In the genomic region with DNA sequence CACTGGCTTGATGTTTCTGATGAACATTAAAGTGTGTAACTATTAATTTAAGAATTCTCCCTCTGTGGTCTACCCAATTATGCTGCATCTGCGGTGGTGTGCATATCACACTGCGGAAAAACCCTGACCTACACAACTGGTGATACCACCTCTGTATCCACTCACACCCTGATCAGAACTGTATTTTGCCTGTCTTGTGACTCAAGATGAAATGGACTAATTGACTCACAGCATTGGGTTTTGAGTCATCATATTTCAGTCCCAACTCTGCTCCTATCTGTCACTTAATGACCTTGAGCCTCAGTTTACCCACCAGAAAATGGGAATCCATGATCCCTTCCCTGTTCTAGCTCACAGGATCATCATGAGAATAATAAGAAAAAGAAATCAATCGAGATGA, we compare ENCODE assay signal across 30 cellular contexts.
DNase-seq lines count a peak whose midpoint lies in the region; ATAC-seq, FAIRE-seq and TF ChIP-seq lines count a peak whose summit lies in the region.
"Had no signal": no experiment of that assay in that cellular context is flagged by ENCODE, and none has a peak within 500 bp of the region (broad histone marks: within the 10 kb centered on the region; RNA-seq: fewer than 3 reads in every experiment).

No MANE protein-coding gene starts in this region.

- no peak overlapping the region for H3K27ac ChIP-seq in astrocyte (ENCODE audit: low read depth, low read length)
- H3K27ac ChIP-seq: Peyer's patch, skin epidermis, upper lobe of right lung had no signal

- H3K9me3 Mint-ChIP-seq in astrocyte (ENCODE audit: unreplicated experiment), result no peaks in the 10 kb centered on the region
- no peaks in the 10 kb centered on the region for H3K9me3 Mint-ChIP-seq in osteocyte (ENCODE audit: unreplicated experiment)
- H3K9me3 Mint-ChIP-seq: activated naive CD4-positive, alpha-beta T cell treated with anti-CD3 and anti-CD28 coated beads, Interleukin-2, amount 50 U/mL, for 24 hours; dendritic cell treated with granulocyte-macrophage colony-stimulating factor and Interleukin-4, amounts not matched to agents 40 ng/mL and 50 ng/mL, for 4 days; naive B cell had no signal

- H3K27ac Mint-ChIP-seq in astrocyte (ENCODE audit: unreplicated experiment) (peak overlapping the region; percentile 58), osteocyte (ENCODE audit: unreplicated experiment) (peak overlapping the region; percentile 2)
- H3K27ac Mint-ChIP-seq: activated naive CD4-positive, alpha-beta T cell treated with anti-CD3 and anti-CD28 coated beads, Interleukin-2, amount 50 U/mL, for 24 hours; dendritic cell treated with granulocyte-macrophage colony-stimulating factor and Interleukin-4, amounts not matched to agents 40 ng/mL and 50 ng/mL, for 4 days; naive B cell had no signal

- H3K36me3 ChIP-seq in astrocyte (ENCODE audit: insufficient read depth, low read length), result peaks cover 34% of the 10 kb centered on the region
- H3K36me3 ChIP-seq: Peyer's patch had no signal

- no peak for TF ChIP-seq CTCF in GM12865 (IDR thresholded peaks at IDR 0.05; ENCODE audit: insufficient read depth, low read depth, low read length, missing control alignments)
- TF ChIP-seq CTCF in astrocyte (IDR thresholded peaks at IDR 0.05; ENCODE audit: insufficient read depth, low read depth, low read length), result no peak
- TF ChIP-seq CTCF in osteocyte (IDR thresholded peaks at IDR 0.05), result no peak

- H3K4me1 ChIP-seq in astrocyte (ENCODE audit: insufficient read depth, low read length), result peaks cover 20% of the 10 kb centered on the region

- H3K36me3 Mint-ChIP-seq in astrocyte (ENCODE audit: low read depth, unreplicated experiment), result peaks cover 41% of the 10 kb centered on the region
- peaks cover 39% of the 10 kb centered on the region for H3K36me3 Mint-ChIP-seq in osteocyte (ENCODE audit: unreplicated experiment)
- H3K36me3 Mint-ChIP-seq: activated naive CD4-positive, alpha-beta T cell treated with anti-CD3 and anti-CD28 coated beads, Interleukin-2, amount 50 U/mL, for 24 hours; naive B cell had no signal

- H3K4me3 ChIP-seq in GM12865 (ENCODE audit: low read depth, low read length) (no peak overlapping the region), astrocyte (ENCODE audit: insufficient read depth, low read depth, low read length) (no peak overlapping the region)
- H3K4me3 ChIP-seq: gastroesophageal sphincter, Peyer's patch, skin epidermis, upper lobe of right lung had no signal

- peak; percentile 17 for FAIRE-seq in astrocyte (lab: Jason Lieb, UNC)
- FAIRE-seq: endometrium, H1 had no signal

- no peaks in the 10 kb centered on the region for H4K20me1 ChIP-seq in astrocyte (ENCODE audit: insufficient read depth, low read length)

- no peak overlapping the region for H3K4me2 ChIP-seq in astrocyte (ENCODE audit: low read length)

- peaks cover 46% of the 10 kb centered on the region for H3K4me1 Mint-ChIP-seq in astrocyte (ENCODE audit: low read depth, unreplicated experiment)
- peaks cover 28% of the 10 kb centered on the region for H3K4me1 Mint-ChIP-seq in osteocyte (ENCODE audit: unreplicated experiment)
- H3K4me1 Mint-ChIP-seq: activated naive CD4-positive, alpha-beta T cell treated with anti-CD3 and anti-CD28 coated beads, Interleukin-2, amount 50 U/mL, for 24 hours; naive B cell had no signal

- H3K27me3 Mint-ChIP-seq in astrocyte (ENCODE audit: low read depth, unreplicated experiment) (no peaks in the 10 kb centered on the region), osteocyte (ENCODE audit: unreplicated experiment) (no peaks in the 10 kb centered on the region)
- H3K27me3 Mint-ChIP-seq: dendritic cell treated with granulocyte-macrophage colony-stimulating factor and Interleukin-4, amounts not matched to agents 40 ng/mL and 50 ng/mL, for 4 days had no signal

- H3K79me2 ChIP-seq in astrocyte (ENCODE audit: insufficient read depth, low read length), result peaks cover 15% of the 10 kb centered on the region

- no peaks in the 10 kb centered on the region for H3K27me3 ChIP-seq in astrocyte (ENCODE audit: insufficient read depth, low read length)
- H3K27me3 ChIP-seq: gastroesophageal sphincter, Peyer's patch, upper lobe of right lung had no signal

- no peak overlapping the region for H3K9ac ChIP-seq in astrocyte (ENCODE audit: low read length)

- no peak overlapping the region for H2AFZ ChIP-seq in astrocyte (ENCODE audit: low read depth, low read length)

- ATAC-seq in HG02610 (IDR thresholded peaks at IDR 0.05; ENCODE audit: unreplicated experiment) (peak; percentile 69), esophagus mucosa (no peak)
- ATAC-seq: gastroesophageal sphincter, upper lobe of right lung had no signal

- H3K9me3 ChIP-seq in astrocyte (ENCODE audit: insufficient read depth, low read depth, low read length), result no peaks in the 10 kb centered on the region
- H3K9me3 ChIP-seq: gastroesophageal sphincter, Peyer's patch, upper lobe of right lung had no signal

- H3K4me3 Mint-ChIP-seq in astrocyte (ENCODE audit: unreplicated experiment), result no peak overlapping the region
- H3K4me3 Mint-ChIP-seq in osteocyte (ENCODE audit: unreplicated experiment), result no peak overlapping the region
- H3K4me3 Mint-ChIP-seq: activated naive CD4-positive, alpha-beta T cell treated with anti-CD3 and anti-CD28 coated beads, Interleukin-2, amount 50 U/mL, for 24 hours; dendritic cell treated with granulocyte-macrophage colony-stimulating factor and Interleukin-4, amounts not matched to agents 40 ng/mL and 50 ng/mL, for 4 days; naive B cell had no signal

- DNase-seq in GM12865 (ENCODE audit: low read depth) (peak; percentile 50), astrocyte (ENCODE audit: low read depth) (no peak), osteocyte (ENCODE audit: extremely low spot score, unreplicated experiment) (no peak), activated gamma-delta T cell treated with Interleukin-2 at 50 U/mL for 16 hours (no peak), G401 (ENCODE audit: low spot score) (no peak)
- no peak for DNase-seq in effector CD8-positive, alpha-beta T cell (lab: John Stamatoyannopoulos, UW)
- DNase-seq: anterior cingulate cortex; C1 segment of cervical spinal cord; COR-L47; hypothalamus; left ventricle myocardium superior; naive B cell; NCI-H1105; NCI-H187 treated with DMSO at 0.1 percent for 48 hours; NCI-H526 treated with DMSO at 0.1 percent for 48 hours; occipital lobe; Peyer's patch; stimulated activated CD4-positive, alpha-beta T cell treated with anti-CD3 and anti-CD28 coated beads, Interleukin-1b, Interleukin-23, amount 100 ng/mL, for 48 hours; stimulated activated CD8-positive, alpha-beta memory T cell treated with anti-CD3 and anti-CD28 coated beads, Interleukin-4, amount 100 ng/mL, for 48 hours; SW 1271; T1000; upper lobe of right lung had no signal

- in situ Hi-C loops in G401 (cut with HindIII; ENCODE audit: low sequenced_read_pairs), result no loop called here
